ENCODE assay signal across 16 cellular contexts in genomic region chr1:194103516-194104246, GRCh38.
"Had no signal": no experiment of that assay in that cellular context is flagged by ENCODE, and none has a peak within 500 bp of the region (broad histone marks: within the 10 kb centered on the region; RNA-seq: fewer than 3 reads in every experiment).

No MANE protein-coding gene starts in this region.

- H3K36me3 ChIP-seq: esophagus muscularis mucosa, right atrium auricular region, suprapubic skin, thyroid gland had no signal

- H2AFZ ChIP-seq: hepatocyte had no signal

- H3K9me3 Mint-ChIP-seq: effector memory CD8-positive, alpha-beta T cell; naive thymus-derived CD4-positive, alpha-beta T cell; type B pancreatic cell had no signal

- H3K27ac ChIP-seq: epithelial cell of prostate, esophagus muscularis mucosa, hepatocyte, right atrium auricular region, suprapubic skin, thyroid gland had no signal

- H3K27me3 Mint-ChIP-seq: dendritic cell treated with granulocyte-macrophage colony-stimulating factor and Interleukin-4, amounts not matched to agents 40 ng/mL and 50 ng/mL, for 4 days; effector memory CD8-positive, alpha-beta T cell; naive thymus-derived CD4-positive, alpha-beta T cell; type B pancreatic cell had no signal

- H3K9me3 ChIP-seq: esophagus muscularis mucosa, right atrium auricular region, suprapubic skin, thyroid gland had no signal

- H3K36me3 Mint-ChIP-seq: naive thymus-derived CD4-positive, alpha-beta T cell; type B pancreatic cell had no signal

- H3K4me2 ChIP-seq: hepatocyte, smooth muscle cell had no signal

- H3K4me3 Mint-ChIP-seq: dendritic cell treated with granulocyte-macrophage colony-stimulating factor and Interleukin-4, amounts not matched to agents 40 ng/mL and 50 ng/mL, for 4 days; effector memory CD8-positive, alpha-beta T cell; naive thymus-derived CD4-positive, alpha-beta T cell; type B pancreatic cell had no signal

- H3K4me1 ChIP-seq: esophagus muscularis mucosa, right atrium auricular region, suprapubic skin, thyroid gland had no signal

- H3K4me3 ChIP-seq: esophagus muscularis mucosa, hepatocyte, right atrium auricular region, smooth muscle cell, suprapubic skin, thyroid gland had no signal

- ATAC-seq: effector memory CD8-positive, alpha-beta T cell had no signal

- H3K79me2 ChIP-seq: hepatocyte had no signal

- H3K27me3 ChIP-seq: esophagus muscularis mucosa, hepatocyte, right atrium auricular region, suprapubic skin, thyroid gland had no signal

- H3K27ac Mint-ChIP-seq: dendritic cell treated with granulocyte-macrophage colony-stimulating factor and Interleukin-4, amounts not matched to agents 40 ng/mL and 50 ng/mL, for 4 days; effector memory CD8-positive, alpha-beta T cell; type B pancreatic cell had no signal

- DNase-seq: cerebellar nuclear complex; effector memory CD8-positive, alpha-beta T cell; kidney; left cardiac atrium; naive thymus-derived CD4-positive, alpha-beta T cell; stimulated activated CD4-positive, alpha-beta T cell treated with anti-CD3 and anti-CD28 coated beads, Interleukin-4, amount 100 ng/mL, for 24 hours; stimulated activated naive CD4-positive, alpha-beta T cell; thyroid gland had no signal
